1 cellular context compared by ENCODE assay signal in genomic region chr10:9097206-9097990, GRCh38.
TF ChIP-seq lines count a peak whose summit lies in the region.

No MANE protein-coding gene starts in this region.

TF ChIP-seq in GM23338, 12 proteins besides CTCF, POLR2A, EP300 and RAD21 (continued from another document):
- TF ChIP-seq ZNF462 (CRISPR knock-in tag; IDR thresholded peaks at IDR 0.05) (no peak), EZH2 (IDR thresholded peaks at IDR 0.05; ENCODE audit: low read depth, unreplicated experiment) (no peak), REST (IDR thresholded peaks at IDR 0.05; ENCODE audit: unreplicated experiment) (no peak), POLR2AphosphoS5 (IDR thresholded peaks at IDR 0.05; ENCODE audit: low read depth) (0 out of 2 replicates have a peak, but pooled peaks have one; percentile 30)
